ENCODE assay signal across 8 cellular contexts in genomic region chr6:134177753-134178229, GRCh38.
DNase-seq lines count a peak whose midpoint lies in the region; ATAC-seq, FAIRE-seq and TF ChIP-seq lines count a peak whose summit lies in the region.

No MANE protein-coding gene starts in this region.

- peaks cover 16% of the 10 kb centered on the region for H4K20me1 ChIP-seq in osteoblast (ENCODE audit: insufficient read depth, low read length)

- DNase-seq in GM03348 (ENCODE audit: low spot score) (peak; percentile 55), OCI-M1 (lab: John Stamatoyannopoulos, UW) (peak; percentile 66), osteoblast (ENCODE audit: insufficient read length, low spot score, missing footprints) (no peak), urothelium cell line (ENCODE audit: low spot score) (no peak), DMS114 treated with DMSO at 0.1 percent for 48 hours (lab: John Stamatoyannopoulos, UW; ENCODE audit: unreplicated experiment) (no peak), NCI-H446 (lab: John Stamatoyannopoulos, UW) (no peak)

- no peak for ATAC-seq in GM21515 (IDR thresholded peaks at IDR 0.05; ENCODE audit: unreplicated experiment)

- H2AFZ ChIP-seq in osteoblast (ENCODE audit: low read length), result peak overlapping the region; percentile 76

- H3K4me1 ChIP-seq in endocrine pancreas (ENCODE audit: control insufficient read depth, insufficient read depth, low read length) (no peaks in the 10 kb centered on the region), osteoblast (ENCODE audit: insufficient read depth, low read length) (peaks cover 25% of the 10 kb centered on the region)

- TF ChIP-seq CTCF in osteoblast (IDR thresholded peaks at IDR 0.05; ENCODE audit: extremely low read depth, low read depth, low read length), result no peak

- peak overlapping the region; percentile 91 for H3K4me2 ChIP-seq in osteoblast (ENCODE audit: insufficient read depth, low read length)

- H3K9ac ChIP-seq in endocrine pancreas (ENCODE audit: control insufficient read depth, insufficient read depth, low read length), result no peak overlapping the region

- no peaks in the 10 kb centered on the region for H3K36me3 ChIP-seq in endocrine pancreas (ENCODE audit: control insufficient read depth, insufficient read depth, low read length)
- H3K36me3 ChIP-seq in osteoblast (ENCODE audit: insufficient read depth, low read length), result peaks cover 16% of the 10 kb centered on the region

- peaks cover 18% of the 10 kb centered on the region for H3K79me2 ChIP-seq in osteoblast (ENCODE audit: insufficient read depth, low read length)

- no peak for FAIRE-seq in urothelium cell line (lab: Jason Lieb, UNC)

- H3K9me3 ChIP-seq in endocrine pancreas (ENCODE audit: control insufficient read depth, low read length) (no peaks in the 10 kb centered on the region), osteoblast (ENCODE audit: low read depth, low read length) (no peaks in the 10 kb centered on the region)

- peak overlapping the region; percentile 93 for H3K27ac ChIP-seq in osteoblast (ENCODE audit: low read depth, low read length)

- H3K27me3 ChIP-seq in endocrine pancreas (ENCODE audit: control insufficient read depth, insufficient read depth, low read length), result no peaks in the 10 kb centered on the region
- H3K27me3 ChIP-seq in osteoblast (ENCODE audit: insufficient read depth, low read length), result no peaks in the 10 kb centered on the region

- H3K4me3 ChIP-seq in endocrine pancreas (ENCODE audit: control insufficient read depth, insufficient read depth, low read length) (peak overlapping the region; percentile 51), osteoblast (ENCODE audit: insufficient read depth, low read length) (peak overlapping the region; percentile 70)

Comparison
In these comparisons a context has a peak if more than half of its experiments do, and no peak if none do; other contexts are left out.
1. DNase-seq: peak in GM03348 (single experiment) and OCI-M1 (single experiment); none in osteoblast (single experiment), urothelium cell line (single experiment), DMS114 treated with DMSO at 0.1 percent for 48 hours (single experiment) and NCI-H446 (0 of 2).